8 cellular contexts compared by ENCODE assay signal in genomic region chr9:128249914-128250838, GRCh38. TPM values are rescaled to one million over a fixed set of nuclear protein-coding genes. Genes with fewer than 3 reads are reported as not detected.
DNase-seq lines count a peak whose midpoint lies in the region; ATAC-seq and TF ChIP-seq lines count a peak whose summit lies in the region.

No MANE protein-coding gene starts in this region.

- TF ChIP-seq CTCF in mammary epithelial cell (conservative IDR thresholded peaks at IDR 0.05 in 1 of 2, IDR thresholded peaks at IDR 0.05 in 1 of 2; ENCODE audit: extremely low read depth in 1 of 2, insufficient read depth in 1 of 2, low read depth in 1 of 2, low read length in 2 of 2) = no peak

- H2AFZ ChIP-seq in mammary epithelial cell (ENCODE audit: low read depth, low read length) = peak overlapping the region; percentile 87

- ATAC-seq in GM21515 (IDR thresholded peaks at IDR 0.05; ENCODE audit: unreplicated experiment) = peak; percentile 82

- no peaks in the 10 kb centered on the region for H3K36me3 ChIP-seq in mammary epithelial cell (ENCODE audit: insufficient read depth, low read length)

- peaks cover 9% of the 10 kb centered on the region for H3K79me2 ChIP-seq in mammary epithelial cell (ENCODE audit: insufficient read depth, low read length)

- H3K9ac ChIP-seq in mammary epithelial cell (ENCODE audit: insufficient read depth, low read length) = peak overlapping the region; percentile 38

- peaks cover 10% of the 10 kb centered on the region for H3K4me1 ChIP-seq in mammary epithelial cell (ENCODE audit: insufficient read depth, low read length)

- 0% methylated on average over 3 of the region's 81 CpGs for whole genome bisulfite sequencing in mammary epithelial cell (ENCODE audit: low coverage, missing lambda C conversion rate)

- dilution Hi-C loops in mammary epithelial cell (cut with HindIII; ENCODE audit: low sequenced_read_pairs) = loop anchor here (5.0 kb wide), 3 partner anchors 37 to 103 kb away; partner anchors contain the start of gene LCN2

- no peaks in the 10 kb centered on the region for H3K27me3 ChIP-seq in mammary epithelial cell (ENCODE audit: insufficient read depth, low read length)

- H3K9me3 ChIP-seq in mammary epithelial cell (replicated peaks; ENCODE audit: insufficient read depth, low read length) = no peaks in the 10 kb centered on the region

- no peak for TF ChIP-seq EP300 in Ishikawa (IDR thresholded peaks at IDR 0.05; ENCODE audit: borderline replicate concordance)

- TF ChIP-seq RAD21 in Ishikawa (IDR thresholded peaks at IDR 0.05; ENCODE audit: low read depth) = no peak

- CTCF ChIA-PET in mammary epithelial cell (lab: Charles Lee; ENCODE audit: low non-redundant PET) = interaction anchor here (0.8 kb wide), 1 partner anchor 91 kb away, joined by 3 read pairs; no protein-coding TSS in a partner anchor

- H3K4me3 ChIP-seq in mammary epithelial cell (replicated peaks in 1 of 3; ENCODE audit: insufficient read depth in 1 of 3, low read depth in 2 of 3, low read length in 3 of 3) = peak overlapping the region; percentile 62 to 69 (median 64)

- H4K20me1 ChIP-seq in mammary epithelial cell (ENCODE audit: insufficient read depth, low read length) = no peaks in the 10 kb centered on the region

- peak overlapping the region; percentile 22 for H3K27ac ChIP-seq in mammary epithelial cell (ENCODE audit: insufficient read depth, low read depth, low read length)

- in situ Hi-C loops in mammary epithelial cell (cut with MboI; ENCODE audit: low sequenced_read_pairs in 2 of 2) = no loop called here

- no TSS peak for BruUV-seq in mammary epithelial cell (replicated peaks; lab: Mats Ljungman, UMichigan)

- H3K4me2 ChIP-seq in mammary epithelial cell (ENCODE audit: insufficient read depth, low read depth, low read length) = peak overlapping the region; percentile 94

- intact Hi-C loops in mammary epithelial cell (cut with micrococcal nuclease) = loop anchor here (2.0 to 10.0 kb wide), 4 partner anchors 27 to 125 kb away; partner anchors contain the start of genes GOLGA2, PTGES2 and SWI5

- DNase-seq in DMS153 treated with DMSO at 0.1 percent for 48 hours (lab: John Stamatoyannopoulos, UW; ENCODE audit: unreplicated experiment) = peak; percentile 85
- peak; percentile 94 to 99 (median 96) for DNase-seq in activated CD4-positive, CD25-positive, alpha-beta regulatory T cell (lab: John Stamatoyannopoulos, UW)
- DNase-seq in mammary epithelial cell = peak; percentile 86
- peak; percentile 98 for DNase-seq in iPS-NIHi7 (ENCODE audit: extremely low spot score)
- DNase-seq in stimulated activated CD4-positive, alpha-beta T cell treated with anti-CD3 and anti-CD28 coated beads, Interleukin-1b, Interleukin-23, amount 100 ng/mL, for 4 hours (ENCODE audit: low read depth in 2 of 2) = peak; percentile 99 to 100
- DNase-seq in NCI-H2171 (lab: John Stamatoyannopoulos, UW) = no peak

TF ChIP-seq in Ishikawa, 13 proteins besides CTCF, POLR2A, EP300 and RAD21:
- no peak for TF ChIP-seq CEBPB (IDR thresholded peaks at IDR 0.05)
- TF ChIP-seq TAF1 (IDR thresholded peaks at IDR 0.05; ENCODE audit: low read depth) = no peak
- TF ChIP-seq ZBTB7A (IDR thresholded peaks at IDR 0.05; ENCODE audit: low read depth) = 0 out of 2 replicates have a peak, but pooled peaks have one; percentile 47
- TF ChIP-seq EGR1 (IDR thresholded peaks at IDR 0.05) = peak; percentile 62

RNA-seq across cellular contexts. Expression of gene GOLGA2, which starts 25.6 kb away (rescaled TPM):
- 10 to 100 TPM; 42.2 to 76.7 TPM for total RNA-seq in mammary epithelial cell
- polyA plus RNA-seq in mammary epithelial cell = 36.5 TPM
- polyA minus RNA-seq in mammary epithelial cell = 112 TPM

RNA-seq across cellular contexts. Expression of gene SWI5, which starts 25.9 kb away (rescaled TPM):
- 10 to 100 TPM; 13.5 to 26.3 TPM for total RNA-seq in mammary epithelial cell
- polyA plus RNA-seq in mammary epithelial cell = 43.8 TPM
- polyA minus RNA-seq in mammary epithelial cell = 5.2 TPM

RNA-seq across cellular contexts. Expression of gene DNM1, which starts 47.0 kb away (rescaled TPM):
- total RNA-seq in mammary epithelial cell = 1 to 10 TPM in 1 of 2 donors, under 1 TPM in 1; 0.67 to 3.2 TPM
- polyA plus RNA-seq in mammary epithelial cell = 0.50 TPM
- not detected for polyA minus RNA-seq in mammary epithelial cell

RNA-seq across cellular contexts. Expression of gene CIZ1, which starts 58.8 kb away (rescaled TPM):
- 100 to 1,000 TPM in 1 of 2 donors, 10 to 100 TPM in 1; 36.0 to 109 TPM for total RNA-seq in mammary epithelial cell
- 25.5 TPM for polyA plus RNA-seq in mammary epithelial cell
- 130 TPM for polyA minus RNA-seq in mammary epithelial cell
